ENCODE assay signal across 15 cellular contexts in the genomic region with DNA sequence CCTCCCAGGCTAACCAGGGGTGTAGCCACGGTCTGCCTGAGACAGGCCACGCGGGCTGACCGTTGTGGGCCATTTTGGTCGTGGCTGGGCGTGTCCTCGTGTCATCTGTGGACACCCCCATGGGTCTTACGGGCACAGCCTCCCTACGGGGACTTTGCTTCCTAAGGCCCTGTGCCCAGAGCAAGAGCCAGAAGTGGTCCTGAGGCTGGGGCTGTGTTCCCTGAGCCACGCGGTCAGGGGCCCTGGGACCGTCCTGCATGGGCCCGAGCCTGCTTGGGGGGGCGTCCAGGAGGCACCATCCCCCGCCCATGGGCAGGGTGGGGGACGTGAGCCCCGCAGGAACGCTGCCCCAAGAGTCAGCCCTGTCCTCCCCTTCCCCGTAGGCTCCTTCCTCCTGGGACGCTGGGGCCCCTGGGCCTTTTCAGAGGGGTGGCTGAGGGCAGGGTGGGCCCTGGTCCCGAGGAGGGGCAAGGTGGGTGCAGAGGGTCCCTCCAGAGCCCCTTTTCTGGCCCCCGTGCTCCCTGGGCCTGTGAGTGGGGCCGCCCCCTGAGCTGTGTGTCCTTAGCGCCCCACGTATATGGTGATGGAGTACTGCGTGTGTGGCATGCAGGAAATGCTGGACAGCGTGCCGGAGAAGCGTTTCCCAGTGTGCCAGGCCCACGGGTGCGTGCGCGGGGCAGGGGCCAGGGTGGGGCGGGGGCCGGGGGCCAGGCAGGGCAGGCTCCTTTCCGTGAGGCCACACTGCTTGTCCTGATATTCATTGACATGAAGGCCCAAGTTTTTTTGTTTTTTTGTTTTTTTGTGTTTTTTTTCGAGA. TPM values are rescaled to one million over a fixed set of nuclear protein-coding genes. Genes with fewer than 3 reads are reported as not detected.
DNase-seq lines count a peak whose midpoint lies in the region; ATAC-seq, FAIRE-seq and TF ChIP-seq lines count a peak whose summit lies in the region.
"Had no signal": no experiment of that assay in that cellular context is flagged by ENCODE, and none has a peak within 500 bp of the region (broad histone marks: within the 10 kb centered on the region; RNA-seq: fewer than 3 reads in every experiment).

No MANE protein-coding gene starts in this region.

- no peaks in the 10 kb centered on the region for H3K27me3 Mint-ChIP-seq in neural progenitor cell (ENCODE audit: insufficient read depth, low read depth)
- no peaks in the 10 kb centered on the region for H3K27me3 Mint-ChIP-seq in activated T-helper 1 cell treated with anti-CD3 and anti-CD28 coated beads, Interleukin-12 subunit alpha, Interleukin-12 subunit beta, Interleukin-2, Interleukin-4 antibody, amounts not matched to agents 30 ng/mL and 10 ng/mL and 1 ng/mL, durations not matched to agents 14 hours and 24 hours and 36 hours (ENCODE audit: insufficient read depth)
- H3K27me3 Mint-ChIP-seq: activated naive CD4-positive, alpha-beta T cell treated with anti-CD3 and anti-CD28 coated beads, Interleukin-2, amount 50 U/mL, for 24 hours had no signal

- DNase-seq in ascending aorta (ENCODE audit: low spot score in 2 of 2) = no peak
- DNase-seq in kidney = no peak
- no peak for DNase-seq in neural progenitor cell (ENCODE audit: low spot score)
- no peak for DNase-seq in activated T-helper 1 cell treated with anti-CD3 and anti-CD28 coated beads, Interleukin-12 subunit alpha, Interleukin-12 subunit beta, Interleukin-2, Interleukin-4 antibody, amounts not matched to agents 30 ng/mL and 10 ng/mL and 1 ng/mL, durations not matched to agents 14 hours and 24 hours and 36 hours (ENCODE audit: low spot score)
- DNase-seq: activated CD8-positive, alpha-beta memory T cell treated with anti-CD3 and anti-CD28 coated beads, Interleukin-2, amount 50 U/mL, for 48 hours; brain microvascular endothelial cell; DMS153; effector CD8-positive, alpha-beta T cell; NCI-H510A treated with DMSO at 0.1 percent for 48 hours had no signal

- H3K4me1 Mint-ChIP-seq in neural progenitor cell = peaks cover 18% of the 10 kb centered on the region
- peaks cover 4% of the 10 kb centered on the region for H3K4me1 Mint-ChIP-seq in activated T-helper 1 cell treated with anti-CD3 and anti-CD28 coated beads, Interleukin-12 subunit alpha, Interleukin-12 subunit beta, Interleukin-2, Interleukin-4 antibody, amounts not matched to agents 30 ng/mL and 10 ng/mL and 1 ng/mL, durations not matched to agents 14 hours and 24 hours and 36 hours (ENCODE audit: low read depth)

- H3K9ac ChIP-seq in BLaER1 (peak overlapping the region; percentile 34; the same call in 1 of the 2 replicates), kidney (ENCODE audit: low read length in 2 of 2) (peak overlapping the region in 1 of 2 donors; percentile 69), skeletal muscle tissue (ENCODE audit: low read depth in 1 of 3, low read length in 3 of 3) (peak overlapping the region; percentile 30 to 91 (median 67)), neural progenitor cell (no peak overlapping the region)

- H3K27me3 ChIP-seq in BLaER1 (no peaks in the 10 kb centered on the region), ascending aorta (no peaks in the 10 kb centered on the region), skeletal muscle tissue (ENCODE audit: control insufficient read depth in 3 of 3, insufficient read depth in 3 of 3, low read length in 3 of 3) (no peaks in the 10 kb centered on the region), neural progenitor cell (no peaks in the 10 kb centered on the region)
- H3K27me3 ChIP-seq: brain microvascular endothelial cell, SJSA1 had no signal

- H3K4me3 ChIP-seq in BLaER1 (no peak overlapping the region), ascending aorta (no peak overlapping the region), kidney (ENCODE audit: low read length in 2 of 2) (no peak overlapping the region), skeletal muscle tissue (ENCODE audit: low read length in 3 of 3) (peak overlapping the region in 1 of 3 donors; percentile 6), neural progenitor cell (no peak overlapping the region)
- H3K4me3 ChIP-seq: SJSA1 had no signal

- H3K4me2 ChIP-seq in BLaER1 (no peak overlapping the region), neural progenitor cell (no peak overlapping the region)

- intact Hi-C loops in ascending aorta (cut with DNase I) (loop anchor here (10.0 kb wide), 1 partner anchor 294 kb away; a partner anchor contains a TSS), kidney (cut with DNase I) (no loop called here)
- intact Hi-C loops in activated T-helper 1 cell treated with anti-CD3 and anti-CD28 coated beads, Interleukin-12 subunit alpha, Interleukin-12 subunit beta, Interleukin-2, Interleukin-4 antibody, amounts not matched to agents 30 ng/mL and 10 ng/mL and 1 ng/mL, durations not matched to agents 14 hours and 24 hours and 36 hours (cut with micrococcal nuclease) = no loop called here

- ATAC-seq in HG02885 (IDR thresholded peaks at IDR 0.05; ENCODE audit: poor library complexity, unreplicated experiment) (no peak), HG02798 (IDR thresholded peaks at IDR 0.05; ENCODE audit: poor library complexity, unreplicated experiment) (no peak)

- H3K27ac Mint-ChIP-seq in neural progenitor cell = no peak overlapping the region
- H3K27ac Mint-ChIP-seq in activated T-helper 1 cell treated with anti-CD3 and anti-CD28 coated beads, Interleukin-12 subunit alpha, Interleukin-12 subunit beta, Interleukin-2, Interleukin-4 antibody, amounts not matched to agents 30 ng/mL and 10 ng/mL and 1 ng/mL, durations not matched to agents 14 hours and 24 hours and 36 hours = no peak overlapping the region
- H3K27ac Mint-ChIP-seq: activated naive CD4-positive, alpha-beta T cell treated with anti-CD3 and anti-CD28 coated beads, Interleukin-2, amount 50 U/mL, for 24 hours had no signal

- TF ChIP-seq CTCF in ascending aorta (IDR thresholded peaks at IDR 0.05) = no peak
- TF ChIP-seq CTCF in kidney (IDR thresholded peaks at IDR 0.05; ENCODE audit: borderline replicate concordance, extremely low read depth, insufficient read depth) = no peak
- no peak for TF ChIP-seq CTCF in neural progenitor cell (IDR thresholded peaks at IDR 0.05)

- FAIRE-seq in kidney (lab: Jason Lieb, UNC) = no peak

- H3K36me3 Mint-ChIP-seq in neural progenitor cell = no peaks in the 10 kb centered on the region
- H3K36me3 Mint-ChIP-seq in activated T-helper 1 cell treated with anti-CD3 and anti-CD28 coated beads, Interleukin-12 subunit alpha, Interleukin-12 subunit beta, Interleukin-2, Interleukin-4 antibody, amounts not matched to agents 30 ng/mL and 10 ng/mL and 1 ng/mL, durations not matched to agents 14 hours and 24 hours and 36 hours (ENCODE audit: low read depth) = peaks cover 2% of the 10 kb centered on the region
- H3K36me3 Mint-ChIP-seq: activated naive CD4-positive, alpha-beta T cell treated with anti-CD3 and anti-CD28 coated beads, Interleukin-2, amount 50 U/mL, for 24 hours had no signal

- no peaks in the 10 kb centered on the region for H3K9me3 Mint-ChIP-seq in neural progenitor cell
- H3K9me3 Mint-ChIP-seq in activated T-helper 1 cell treated with anti-CD3 and anti-CD28 coated beads, Interleukin-12 subunit alpha, Interleukin-12 subunit beta, Interleukin-2, Interleukin-4 antibody, amounts not matched to agents 30 ng/mL and 10 ng/mL and 1 ng/mL, durations not matched to agents 14 hours and 24 hours and 36 hours = no peaks in the 10 kb centered on the region
- H3K9me3 Mint-ChIP-seq: activated naive CD4-positive, alpha-beta T cell treated with anti-CD3 and anti-CD28 coated beads, Interleukin-2, amount 50 U/mL, for 24 hours had no signal

- H2AFZ ChIP-seq in neural progenitor cell (replicated peaks) = no peak overlapping the region

- H3K36me3 ChIP-seq in BLaER1 (peaks cover 94% of the 10 kb centered on the region), ascending aorta (peaks cover 31 to 36% of the 10 kb centered on the region in 2 donors), kidney (ENCODE audit: control insufficient read depth in 1 of 2, insufficient read depth in 2 of 2, low read length in 2 of 2) (peaks cover 0 to 13% of the 10 kb centered on the region in 2 donors), skeletal muscle tissue (ENCODE audit: control insufficient read depth in 3 of 3, insufficient read depth in 3 of 3, low read length in 3 of 3) (peaks cover 16 to 18% (median 18%) of the 10 kb centered on the region in 3 donors), neural progenitor cell (no peaks in the 10 kb centered on the region)

- H3K4me1 ChIP-seq in BLaER1 (peaks cover 41% of the 10 kb centered on the region), ascending aorta (peaks cover 25 to 58% of the 10 kb centered on the region in 2 donors), kidney (ENCODE audit: control insufficient read depth in 1 of 2, insufficient read depth in 1 of 2, low read depth in 1 of 2, low read length in 2 of 2) (peaks cover 18 to 34% of the 10 kb centered on the region in 2 donors), skeletal muscle tissue (ENCODE audit: control insufficient read depth in 3 of 3, insufficient read depth in 3 of 3, low read length in 3 of 3) (peaks cover 53 to 88% (median 76%) of the 10 kb centered on the region in 3 donors), neural progenitor cell (peaks cover 5% of the 10 kb centered on the region)

- peaks cover 4% of the 10 kb centered on the region for H3F3A ChIP-seq in neural progenitor cell (ENCODE audit: low read depth)

- H3K79me2 ChIP-seq in neural progenitor cell (ENCODE audit: low read depth) = peaks cover 55% of the 10 kb centered on the region

- no peaks in the 10 kb centered on the region for H3K9me3 ChIP-seq in BLaER1
- no peaks in the 10 kb centered on the region for H3K9me3 ChIP-seq in ascending aorta
- no peaks in the 10 kb centered on the region for H3K9me3 ChIP-seq in kidney (ENCODE audit: control insufficient read depth in 1 of 2, low read length in 2 of 2)
- no peaks in the 10 kb centered on the region for H3K9me3 ChIP-seq in skeletal muscle tissue (ENCODE audit: control insufficient read depth in 3 of 3, low read length in 3 of 3)
- H3K9me3 ChIP-seq in neural progenitor cell (ENCODE audit: low read depth) = no peaks in the 10 kb centered on the region
- H3K9me3 ChIP-seq: SJSA1 had no signal

- H4K20me1 ChIP-seq in BLaER1 (peaks cover 98% of the 10 kb centered on the region), neural progenitor cell (ENCODE audit: low read depth) (peaks cover 89% of the 10 kb centered on the region)

- H3K4me3 Mint-ChIP-seq in neural progenitor cell = no peak overlapping the region
- no peak overlapping the region for H3K4me3 Mint-ChIP-seq in activated T-helper 1 cell treated with anti-CD3 and anti-CD28 coated beads, Interleukin-12 subunit alpha, Interleukin-12 subunit beta, Interleukin-2, Interleukin-4 antibody, amounts not matched to agents 30 ng/mL and 10 ng/mL and 1 ng/mL, durations not matched to agents 14 hours and 24 hours and 36 hours
- H3K4me3 Mint-ChIP-seq: activated naive CD4-positive, alpha-beta T cell treated with anti-CD3 and anti-CD28 coated beads, Interleukin-2, amount 50 U/mL, for 24 hours had no signal

- H3K27ac ChIP-seq in BLaER1 = peak overlapping the region; percentile 35; the same call in 1 of the 2 replicates
- peak overlapping the region; percentile 92 to 98 for H3K27ac ChIP-seq in ascending aorta
- H3K27ac ChIP-seq in kidney (ENCODE audit: low read depth in 2 of 2, low read length in 2 of 2) = peak overlapping the region; percentile 90 to 92
- H3K27ac ChIP-seq in skeletal muscle tissue (ENCODE audit: low read depth, low read length) = peak overlapping the region; percentile 97
- H3K27ac ChIP-seq in neural progenitor cell = no peak overlapping the region
- H3K27ac ChIP-seq: SJSA1 had no signal

RNA-seq across cellular contexts. Expression of a gene that starts 13.4 kb away (rescaled TPM):
- total RNA-seq in ascending aorta (104 TPM), kidney (57.7 TPM), skeletal muscle tissue (51.7 TPM), neural progenitor cell (ENCODE audit: low replicate concordance) (27.4 and 67.3 TPM in 2 replicates)
- 40.7 TPM for polyA plus RNA-seq in kidney (ENCODE audit: insufficient read depth, low read depth, low replicate concordance)
- total RNA-seq in activated T-helper 1 cell treated with anti-CD3 and anti-CD28 coated beads, Interleukin-12 subunit alpha, Interleukin-12 subunit beta, Interleukin-2, Interleukin-4 antibody, amounts not matched to agents 30 ng/mL and 10 ng/mL and 1 ng/mL, durations not matched to agents 14 hours and 24 hours and 36 hours = 69.6 and 71.3 TPM in 2 replicates

RNA-seq across cellular contexts. Expression of a gene that starts 18.8 kb away (rescaled TPM):
- total RNA-seq in ascending aorta (1.9 TPM), kidney (1.1 TPM), skeletal muscle tissue (not detected), neural progenitor cell (ENCODE audit: low replicate concordance) (1.2 and 17.8 TPM in 2 replicates)
- 1.0 TPM for polyA plus RNA-seq in kidney (ENCODE audit: insufficient read depth, low read depth, low replicate concordance)
- total RNA-seq in activated T-helper 1 cell treated with anti-CD3 and anti-CD28 coated beads, Interleukin-12 subunit alpha, Interleukin-12 subunit beta, Interleukin-2, Interleukin-4 antibody, amounts not matched to agents 30 ng/mL and 10 ng/mL and 1 ng/mL, durations not matched to agents 14 hours and 24 hours and 36 hours = 1.5 and 1.8 TPM in 2 replicates

RNA-seq across cellular contexts. Expression of a gene that starts 22.6 kb away (rescaled TPM):
- 232 TPM for total RNA-seq in ascending aorta
- 183 TPM for total RNA-seq in kidney
- 641 TPM for polyA plus RNA-seq in kidney (ENCODE audit: insufficient read depth, low read depth, low replicate concordance)
- 24.5 TPM for total RNA-seq in skeletal muscle tissue
- 7.1 and 52.0 TPM in 2 replicates for total RNA-seq in neural progenitor cell (ENCODE audit: low replicate concordance)
- 234 and 239 TPM in 2 replicates for total RNA-seq in activated T-helper 1 cell treated with anti-CD3 and anti-CD28 coated beads, Interleukin-12 subunit alpha, Interleukin-12 subunit beta, Interleukin-2, Interleukin-4 antibody, amounts not matched to agents 30 ng/mL and 10 ng/mL and 1 ng/mL, durations not matched to agents 14 hours and 24 hours and 36 hours

RNA-seq across cellular contexts. Expression of a gene that starts 29.4 kb away (rescaled TPM):
- total RNA-seq in ascending aorta (307 TPM), kidney (205 TPM), skeletal muscle tissue (5.2 TPM), neural progenitor cell (ENCODE audit: low replicate concordance) (16.1 and 51.3 TPM in 2 replicates)
- polyA plus RNA-seq in kidney (ENCODE audit: insufficient read depth, low read depth, low replicate concordance) = 21.3 TPM
- total RNA-seq in activated T-helper 1 cell treated with anti-CD3 and anti-CD28 coated beads, Interleukin-12 subunit alpha, Interleukin-12 subunit beta, Interleukin-2, Interleukin-4 antibody, amounts not matched to agents 30 ng/mL and 10 ng/mL and 1 ng/mL, durations not matched to agents 14 hours and 24 hours and 36 hours = 87.6 and 91.6 TPM in 2 replicates

RNA-seq across cellular contexts. Expression of a gene that starts 44.9 kb away (rescaled TPM):
- 120 TPM for total RNA-seq in ascending aorta
- 156 TPM for total RNA-seq in kidney
- polyA plus RNA-seq in kidney (ENCODE audit: insufficient read depth, low read depth, low replicate concordance) = 12.2 TPM
- 10.4 TPM for total RNA-seq in skeletal muscle tissue
- 3.3 and 16.2 TPM in 2 replicates for total RNA-seq in neural progenitor cell (ENCODE audit: low replicate concordance)
- 95.5 and 96.9 TPM in 2 replicates for total RNA-seq in activated T-helper 1 cell treated with anti-CD3 and anti-CD28 coated beads, Interleukin-12 subunit alpha, Interleukin-12 subunit beta, Interleukin-2, Interleukin-4 antibody, amounts not matched to agents 30 ng/mL and 10 ng/mL and 1 ng/mL, durations not matched to agents 14 hours and 24 hours and 36 hours
